ENCODE assay signal across 15 cellular contexts in genomic region chr2:156396126-156396525, GRCh38. TPM values are rescaled to one million over a fixed set of nuclear protein-coding genes. Genes with fewer than 3 reads are reported as not detected.
A peak's percentile ranks its signal among the peaks of the same experiment; 100 is the strongest.
DNase-seq lines count a peak whose midpoint lies in the region; ATAC-seq and TF ChIP-seq lines count a peak whose summit lies in the region.
"Had no signal": no experiment of that assay in that cellular context is flagged by ENCODE, and none has a peak within 500 bp of the region (broad histone marks: within the 10 kb centered on the region; RNA-seq: fewer than 3 reads in every experiment).

No MANE protein-coding gene starts in this region.

- H3K27ac ChIP-seq in mesenchymal stem cell (ENCODE audit: low read length, poor library complexity, severe bottlenecking): no peak overlapping the region
- H3K27ac ChIP-seq in breast epithelium: no peak overlapping the region
- H3K27ac ChIP-seq: suprapubic skin had no signal

- no peak overlapping the region for H3K4me3 Mint-ChIP-seq in endothelial cell (ENCODE audit: unreplicated experiment)
- H3K4me3 Mint-ChIP-seq: activated T-cell treated with anti-CD3 and anti-CD28 coated beads, Interleukin-2, amount 50 U/mL, for 24 hours had no signal

- TF ChIP-seq CTCF in endothelial cell (IDR thresholded peaks at IDR 0.05; ENCODE audit: unreplicated experiment): no peak
- no peak for TF ChIP-seq CTCF in breast epithelium (IDR thresholded peaks at IDR 0.05)

- H2AFZ ChIP-seq in mesenchymal stem cell (ENCODE audit: low read depth, low read length): no peak overlapping the region

- no peak overlapping the region for H3K27ac Mint-ChIP-seq in endothelial cell (ENCODE audit: unreplicated experiment)
- H3K27ac Mint-ChIP-seq: activated T-cell treated with anti-CD3 and anti-CD28 coated beads, Interleukin-2, amount 50 U/mL, for 24 hours; nephron had no signal

- H3K27me3 Mint-ChIP-seq in endothelial cell (ENCODE audit: unreplicated experiment): peaks cover 19% of the 10 kb centered on the region

- no peaks in the 10 kb centered on the region for H3K9me3 Mint-ChIP-seq in endothelial cell (ENCODE audit: unreplicated experiment)
- H3K9me3 Mint-ChIP-seq: nephron had no signal

- H3K9me3 ChIP-seq in mesenchymal stem cell (ENCODE audit: control insufficient read depth, low read length) (no peaks in the 10 kb centered on the region), breast epithelium (no peaks in the 10 kb centered on the region)
- H3K9me3 ChIP-seq: BLaER1 treated with 17β-estradiol and CSF1 and Interleukin-3, amounts not matched to agents 10 nM and 100 nM; MG63; suprapubic skin had no signal

- H2BK15ac ChIP-seq in mesenchymal stem cell (ENCODE audit: low read depth, poor library complexity, severe bottlenecking): no peak overlapping the region

- no peak overlapping the region for H3K14ac ChIP-seq in mesenchymal stem cell (ENCODE audit: low read length in 2 of 2)

- no peak overlapping the region for H3K4ac ChIP-seq in mesenchymal stem cell (ENCODE audit: low read depth in 1 of 2, low read length in 2 of 2)

- H3K23ac ChIP-seq in mesenchymal stem cell (ENCODE audit: low read length in 2 of 2): no peak overlapping the region

- H4K8ac ChIP-seq in mesenchymal stem cell (ENCODE audit: low read length): no peak overlapping the region

- peaks cover 6% of the 10 kb centered on the region for H3K4me1 Mint-ChIP-seq in endothelial cell (ENCODE audit: unreplicated experiment)

- H3K4me2 ChIP-seq in mesenchymal stem cell (ENCODE audit: low read length, poor library complexity, severe bottlenecking): no peak overlapping the region

- no peak overlapping the region for H4K91ac ChIP-seq in mesenchymal stem cell (ENCODE audit: low read length)

- intact Hi-C loops in breast epithelium (cut with DNase I; ENCODE audit: low total_unique reads): no loop called here

- no peak for TF ChIP-seq POLR2A in breast epithelium (IDR thresholded peaks at IDR 0.05)

- DNase-seq in SKM-1 treated with dmso at 0.1 percent for 144 hours (lab: John Stamatoyannopoulos, UW; ENCODE audit: unreplicated experiment) (peak; percentile 57), AG20443 (ENCODE audit: low spot score) (no peak), endothelial cell (ENCODE audit: low spot score) (no peak), mesenchymal stem cell (no peak), breast epithelium (ENCODE audit: low spot score in 2 of 2) (no peak)
- DNase-seq: activated T-cell treated with anti-CD3 and anti-CD28 coated beads, Interleukin-2, amount 50 U/mL, for 24 hours; MG63; T1000 had no signal

- ATAC-seq in GM18499 (IDR thresholded peaks at IDR 0.05; ENCODE audit: insufficient read depth, unreplicated experiment) (peak; percentile 37), GM21447 (IDR thresholded peaks at IDR 0.05; ENCODE audit: unreplicated experiment) (peak; percentile 51), HG03159 (IDR thresholded peaks at IDR 0.05; ENCODE audit: unreplicated experiment) (peak; percentile 48)
- ATAC-seq: esophagus mucosa had no signal

- H3K18ac ChIP-seq in mesenchymal stem cell (ENCODE audit: low read depth in 1 of 2, low read length in 2 of 2): no peak overlapping the region

- H2BK120ac ChIP-seq in mesenchymal stem cell (ENCODE audit: low read depth, low read length): no peak overlapping the region

- no peak overlapping the region for H3K9ac ChIP-seq in mesenchymal stem cell (ENCODE audit: low read length)
- H3K9ac ChIP-seq: BLaER1 treated with 17β-estradiol and CSF1 and Interleukin-3, amounts not matched to agents 10 nM and 100 nM had no signal

- H2BK5ac ChIP-seq in mesenchymal stem cell (ENCODE audit: low read depth, low read length, poor library complexity, severe bottlenecking): no peak overlapping the region

- H3K36me3 ChIP-seq in mesenchymal stem cell (ENCODE audit: control insufficient read depth in 1 of 2, insufficient read depth in 2 of 2, low read depth in 1 of 2, low read length in 2 of 2) (no peaks in the 10 kb centered on the region), breast epithelium (no peaks in the 10 kb centered on the region)
- H3K36me3 ChIP-seq: BLaER1 treated with 17β-estradiol and CSF1 and Interleukin-3, amounts not matched to agents 10 nM and 100 nM; MG63; suprapubic skin had no signal

- H3K79me1 ChIP-seq in mesenchymal stem cell (replicated peaks; ENCODE audit: low read length, poor library complexity, severe bottlenecking): no peaks in the 10 kb centered on the region

- H3K4me1 ChIP-seq in mesenchymal stem cell (ENCODE audit: control insufficient read depth, insufficient read depth, low read depth, low read length) (peaks cover 3% of the 10 kb centered on the region), breast epithelium (no peaks in the 10 kb centered on the region)

- H2BK12ac ChIP-seq in mesenchymal stem cell (ENCODE audit: low read length in 2 of 2): no peak overlapping the region

- no peak overlapping the region for H2AK5ac ChIP-seq in mesenchymal stem cell (ENCODE audit: low read length, severe bottlenecking)

- H3K36me3 Mint-ChIP-seq in endothelial cell (ENCODE audit: low read depth, unreplicated experiment): peaks cover 7% of the 10 kb centered on the region

- WGBS in mesenchymal stem cell: no CpG with 5 or more reads among the region's 2 CpGs

- H3K27me3 ChIP-seq in mesenchymal stem cell (ENCODE audit: control insufficient read depth in 1 of 2, insufficient read depth in 1 of 2, low read length in 2 of 2) (no peaks in the 10 kb centered on the region), breast epithelium (no peaks in the 10 kb centered on the region)
- H3K27me3 ChIP-seq: BLaER1 treated with 17β-estradiol and CSF1 and Interleukin-3, amounts not matched to agents 10 nM and 100 nM; MG63; suprapubic skin had no signal

- H3K4me3 ChIP-seq in mesenchymal stem cell (ENCODE audit: insufficient read depth in 1 of 2, low read depth in 1 of 2, low read length in 2 of 2): no peak overlapping the region
- no peak overlapping the region for H3K4me3 ChIP-seq in breast epithelium
- H3K4me3 ChIP-seq: BLaER1 treated with 17β-estradiol and CSF1 and Interleukin-3, amounts not matched to agents 10 nM and 100 nM; MG63; suprapubic skin had no signal

RNA-seq across cellular contexts. Expression of gene GPD2, which starts 40.1 kb away (rescaled TPM):
- total RNA-seq in endothelial cell (ENCODE audit: unreplicated experiment) (38.3 TPM), breast epithelium (100 to 1,000 TPM in 1 of 3 donors, 10 to 100 TPM in 2; 28.8 to 104 (median 79.6) TPM)
- polyA plus RNA-seq in mesenchymal stem cell (2013, experiment 1 of 2): 12.2 TPM
- polyA plus RNA-seq in mesenchymal stem cell (2013, experiment 2 of 2): 15.3 TPM
